In the genomic region with DNA sequence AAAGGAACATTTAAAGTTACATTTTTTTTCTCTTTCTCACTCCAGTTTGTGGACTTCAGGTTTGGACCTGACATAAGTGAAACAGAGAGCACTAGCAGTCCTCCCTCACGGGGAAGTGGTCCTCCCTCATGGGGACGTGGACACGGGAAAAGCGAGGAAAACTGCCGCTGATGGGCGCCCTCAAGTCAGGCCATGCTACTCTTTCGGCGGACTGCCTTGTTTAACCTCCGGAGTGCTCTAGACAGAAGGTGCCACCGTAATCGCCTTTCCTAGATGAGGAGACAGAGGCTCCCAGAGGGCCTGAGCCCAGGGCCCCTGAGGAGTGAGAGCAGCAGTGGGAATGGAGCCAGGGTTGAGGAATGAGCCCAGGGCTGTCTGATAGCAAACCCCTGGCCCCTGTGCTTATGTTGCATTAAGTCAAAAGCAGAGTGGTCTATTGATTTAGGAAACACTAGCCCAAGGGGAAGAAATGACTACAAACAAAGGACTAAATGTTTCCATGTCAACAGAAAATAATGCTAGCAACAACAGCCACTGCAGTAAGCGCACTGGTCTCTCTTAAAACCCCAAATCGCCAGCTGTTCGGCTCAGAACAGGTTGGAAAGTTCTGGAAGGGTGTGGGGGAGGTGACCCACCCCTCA, we compare ENCODE assay signal across 20 cellular contexts.
DNase-seq lines count a peak whose midpoint lies in the region; ATAC-seq and TF ChIP-seq lines count a peak whose summit lies in the region.
"Had no signal": no experiment of that assay in that cellular context is flagged by ENCODE, and none has a peak within 500 bp of the region (broad histone marks: within the 10 kb centered on the region; RNA-seq: fewer than 3 reads in every experiment).

No MANE protein-coding gene starts in this region.

- H3K4me2 ChIP-seq in IMR-90 (ENCODE audit: low read depth, low read length) = no peak overlapping the region

- H3K27me3 ChIP-seq in IMR-90 (ENCODE audit: control insufficient read depth, insufficient read depth, low read length) = no peaks in the 10 kb centered on the region
- peaks cover 0 to 15% (median 0%) of the 10 kb centered on the region in 7 donors for H3K27me3 ChIP-seq in spleen (replicated peaks in 1 of 7)
- H3K27me3 ChIP-seq: breast epithelium, uterus had no signal

- H2AFZ ChIP-seq in IMR-90 (replicated peaks; ENCODE audit: low read length, poor library complexity) = no peak overlapping the region

- H3K27ac ChIP-seq in IMR-90 (ENCODE audit: insufficient read depth, low read length) (0 out of 2 replicates have a peak overlapping the region, but pooled peaks have one; percentile 9), spleen (no peak overlapping the region)
- H3K27ac ChIP-seq: breast epithelium, HL-60, left lung had no signal

- H2BK15ac ChIP-seq in IMR-90 (ENCODE audit: low read depth, low read length) = peak overlapping the region; percentile 57; the same call in 2 of the 3 replicates

- in situ Hi-C loops in IMR-90 (cut with MboI; ENCODE audit: low sequenced_read_pairs) = no loop called here

- H2BK20ac ChIP-seq in IMR-90 (ENCODE audit: low read depth, low read length) = peak overlapping the region; percentile 82

- peak overlapping the region; percentile 69 for H2AK5ac ChIP-seq in IMR-90 (ENCODE audit: low read depth, low read length)

- H3K4ac ChIP-seq in IMR-90 (ENCODE audit: low read depth, low read length) = peak overlapping the region; percentile 94

- H3K4me1 ChIP-seq in IMR-90 (ENCODE audit: control insufficient read depth, insufficient read depth, low read length) = peaks cover 31% of the 10 kb centered on the region
- no peaks in the 10 kb centered on the region for H3K4me1 ChIP-seq in spleen
- H3K4me1 ChIP-seq: breast epithelium, left lung, uterus had no signal

- TF ChIP-seq POLR2A in IMR-90 (IDR thresholded peaks at IDR 0.05; ENCODE audit: low read depth, low read length) (no peak), spleen (IDR thresholded peaks at IDR 0.05) (no peak)

- H3K23ac ChIP-seq in IMR-90 (ENCODE audit: low read depth, low read length) = no peak overlapping the region

- CTCF ChIA-PET in IMR-90 (lab: Yijun Ruan, JAX) = no interaction called here

- H3K14ac ChIP-seq in IMR-90 (replicated peaks; ENCODE audit: low read depth, low read length) = peak overlapping the region; percentile 70; the same call in 1 of the 2 replicates

- peak overlapping the region; percentile 93 for H2BK120ac ChIP-seq in IMR-90 (ENCODE audit: low read depth, low read length)

- ATAC-seq in IMR-90 (ENCODE audit: low read depth) (no peak), left ventricle myocardium superior (no peak)
- ATAC-seq: activated T-helper 17 cell treated with anti-CD3 and anti-CD28 coated beads, Interleukin-2, amount 50 U/mL, for 72 hours had no signal

- H2BK5ac ChIP-seq in IMR-90 (ENCODE audit: low read depth, low read length, poor library complexity, severe bottlenecking) = no peak overlapping the region

- peak overlapping the region; percentile 80 for H2AK9ac ChIP-seq in IMR-90 (replicated peaks; ENCODE audit: low read depth, low read length, poor library complexity)

- H3K18ac ChIP-seq in IMR-90 (ENCODE audit: low read depth, low read length) = no peak overlapping the region

- WGBS in IMR-90 (ENCODE audit: extremely low coverage in 2 of 2, insufficient read length in 1 of 2), 2 experiments = 83% methylated on average over 3 of the region's 14 CpGs; no CpG with 5 or more reads in 1 of the 2 experiments
- WGBS in spleen, 5 donors = 85 to 93% (median 91%) methylated on average over 14 of the region's 14 CpGs

- DNase-seq in IMR-90 (no peak), RPMI7951 (ENCODE audit: low read depth) (peak; percentile 64), left ventricle myocardium superior (peak; percentile 2), spleen (peak; percentile 47), dermis blood vessel endothelial cell (no peak)
- no peak for DNase-seq in activated CD4-positive, alpha-beta T cell treated with anti-CD3 and anti-CD28 coated beads for 1 hour
- no peak for DNase-seq in activated CD8-positive, alpha-beta memory T cell treated with anti-CD3 and anti-CD28 coated beads, Interleukin-2, amount 50 U/mL, for 48 hours
- DNase-seq: activated CD4-positive, CD25-positive, alpha-beta regulatory T cell treated with anti-CD3 and anti-CD28 coated beads, Interleukin-2, amount 50 U/mL, for 72 hours; DMS53; erythroblast; NCI-H1930; NCI-H524; OCI-M1; stimulated activated CD4-positive, alpha-beta T cell treated with anti-CD3 and anti-CD28 coated beads, Interleukin-2, amount 100 ng/mL, for 48 hours; T1000 had no signal

- no peak overlapping the region for H3K4me3 ChIP-seq in IMR-90 (ENCODE audit: insufficient read depth, low read depth, low read length)
- H3K4me3 ChIP-seq in spleen = no peak overlapping the region
- H3K4me3 ChIP-seq: breast epithelium, left lung, uterus had no signal

- peak overlapping the region; percentile 83 for H4K91ac ChIP-seq in IMR-90 (ENCODE audit: insufficient read depth, low read depth, low read length)

- H4K8ac ChIP-seq in IMR-90 (ENCODE audit: low read depth in 2 of 2, low read length in 2 of 2) = peak overlapping the region; percentile 32 to 77; a peak in 2 of 4 replicates

- no TSS peak for BruUV-seq in IMR-90 (replicated peaks; lab: Mats Ljungman, UMichigan)

- no peak for TF ChIP-seq RAD21 in IMR-90 (IDR thresholded peaks at IDR 0.05; ENCODE audit: low read length)

- no peak overlapping the region for H3K9ac ChIP-seq in IMR-90 (ENCODE audit: low read depth, low read length)

- intact Hi-C loops in IMR-90 (cut with micrococcal nuclease) = no loop called here
- intact Hi-C loops in left ventricle myocardium superior (cut with micrococcal nuclease) = no loop called here
- intact Hi-C loops in spleen (cut with DNase I; ENCODE audit: low total_unique reads) = no loop called here

- TF ChIP-seq CTCF in IMR-90 (conservative IDR thresholded peaks at IDR 0.05; ENCODE audit: low read depth, low read length) (no peak), spleen (IDR thresholded peaks at IDR 0.05 in 8 of 11, conservative IDR thresholded peaks at IDR 0.05 in 3 of 11) (no peak)

- POLR2A ChIA-PET in IMR-90 (lab: Charles Lee; ENCODE audit: unreplicated experiment) = no interaction called here

- no peak overlapping the region; the same call in 1 of the 2 replicates for H4K5ac ChIP-seq in IMR-90 (ENCODE audit: low read depth, low read length)

- no peaks in the 10 kb centered on the region for H3K9me3 ChIP-seq in IMR-90 (ENCODE audit: control insufficient read depth, insufficient read depth, low read length)
- no peaks in the 10 kb centered on the region for H3K9me3 ChIP-seq in spleen
- H3K9me3 ChIP-seq: breast epithelium, left lung, uterus had no signal

- dilution Hi-C loops in IMR-90 (cut with HindIII; ENCODE audit: low sequenced_read_pairs, unreplicated experiment) = no loop called here

- H4K20me1 ChIP-seq in IMR-90 (ENCODE audit: insufficient read depth, low read length) = no peaks in the 10 kb centered on the region

- H3K9me1 ChIP-seq in IMR-90 (ENCODE audit: insufficient read depth, low read length) = peaks cover 35% of the 10 kb centered on the region

- H3K56ac ChIP-seq in IMR-90 (ENCODE audit: extremely low read depth, insufficient read depth, low read length) = no peak overlapping the region

- peaks cover 0 to 25% of the 10 kb centered on the region in 2 experiments; a peak in 2 of 4 replicates for H3K79me1 ChIP-seq in IMR-90 (ENCODE audit: low read depth in 1 of 2, low read length in 2 of 2)

- H3K36me3 ChIP-seq in IMR-90 (ENCODE audit: control insufficient read depth, insufficient read depth, low read length) = no peaks in the 10 kb centered on the region
- H3K36me3 ChIP-seq in spleen = no peaks in the 10 kb centered on the region
- H3K36me3 ChIP-seq: breast epithelium, left lung, uterus had no signal

TF ChIP-seq in IMR-90, 13 proteins besides CTCF, POLR2A, EP300 and RAD21:
- TF ChIP-seq NFE2L2 (IDR thresholded peaks at IDR 0.05; ENCODE audit: low read depth, low read length) (no peak), FOS (IDR thresholded peaks at IDR 0.05; ENCODE audit: low read depth, low read length) (no peak), RCOR1 (IDR thresholded peaks at IDR 0.05; ENCODE audit: insufficient replicate concordance, low read length) (no peak), MAFK (IDR thresholded peaks at IDR 0.05; ENCODE audit: low read depth, low read length) (no peak), RFX5 (IDR thresholded peaks at IDR 0.05; ENCODE audit: low read depth, low read length) (no peak), SMC3 (IDR thresholded peaks at IDR 0.05; ENCODE audit: low read depth, low read length) (no peak), BHLHE40 (IDR thresholded peaks at IDR 0.05; ENCODE audit: low read depth, low read length) (no peak), CEBPB (IDR thresholded peaks at IDR 0.05; ENCODE audit: low read depth, low read length) (no peak), CHD1 (IDR thresholded peaks at IDR 0.05; ENCODE audit: low read depth, low read length) (no peak)
- TF ChIP-seq, protein P1, sequence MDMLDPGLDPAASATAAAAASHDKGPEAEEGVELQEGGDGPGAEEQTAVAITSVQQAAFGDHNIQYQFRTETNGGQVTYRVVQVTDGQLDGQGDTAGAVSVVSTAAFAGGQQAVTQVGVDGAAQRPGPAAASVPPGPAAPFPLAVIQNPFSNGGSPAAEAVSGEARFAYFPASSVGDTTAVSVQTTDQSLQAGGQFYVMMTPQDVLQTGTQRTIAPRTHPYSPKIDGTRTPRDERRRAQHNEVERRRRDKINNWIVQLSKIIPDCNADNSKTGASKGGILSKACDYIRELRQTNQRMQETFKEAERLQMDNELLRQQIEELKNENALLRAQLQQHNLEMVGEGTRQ (IDR thresholded peaks at IDR 0.05; ENCODE audit: low read depth, low read length) = no peak
- TF ChIP-seq, protein P2, sequence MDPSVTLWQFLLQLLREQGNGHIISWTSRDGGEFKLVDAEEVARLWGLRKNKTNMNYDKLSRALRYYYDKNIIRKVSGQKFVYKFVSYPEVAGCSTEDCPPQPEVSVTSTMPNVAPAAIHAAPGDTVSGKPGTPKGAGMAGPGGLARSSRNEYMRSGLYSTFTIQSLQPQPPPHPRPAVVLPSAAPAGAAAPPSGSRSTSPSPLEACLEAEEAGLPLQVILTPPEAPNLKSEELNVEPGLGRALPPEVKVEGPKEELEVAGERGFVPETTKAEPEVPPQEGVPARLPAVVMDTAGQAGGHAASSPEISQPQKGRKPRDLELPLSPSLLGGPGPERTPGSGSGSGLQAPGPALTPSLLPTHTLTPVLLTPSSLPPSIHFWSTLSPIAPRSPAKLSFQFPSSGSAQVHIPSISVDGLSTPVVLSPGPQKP (IDR thresholded peaks at IDR 0.05; ENCODE audit: borderline replicate concordance, low read depth, low read length) = no peak

Comparison
In these comparisons a context has a peak if more than half of its experiments do, and no peak if none do; other contexts are left out.
1. DNase-seq: peak in RPMI7951 (single experiment), left ventricle myocardium superior (single experiment) and spleen (single experiment); none in IMR-90 (single experiment), dermis blood vessel endothelial cell (single experiment), activated CD4-positive, alpha-beta T cell treated with anti-CD3 and anti-CD28 coated beads for 1 hour (single experiment) and activated CD8-positive, alpha-beta memory T cell treated with anti-CD3 and anti-CD28 coated beads, Interleukin-2, amount 50 U/mL, for 48 hours (single experiment).